Comparison of ENCODE assay signal across 1 cellular context in genomic region chr16:88651989-88652762, GRCh38.
TF ChIP-seq lines count a peak whose summit lies in the region.

No MANE protein-coding gene starts in this region.

TF ChIP-seq in IMR-90, 13 proteins besides CTCF, POLR2A, EP300 and RAD21:
- TF ChIP-seq MAFK (IDR thresholded peaks at IDR 0.05; ENCODE audit: low read depth, low read length): no peak
- TF ChIP-seq USF2 (IDR thresholded peaks at IDR 0.05; ENCODE audit: low read depth, low read length): no peak
- TF ChIP-seq BHLHE40 (IDR thresholded peaks at IDR 0.05; ENCODE audit: low read depth, low read length): no peak
- no peak for TF ChIP-seq FOS (IDR thresholded peaks at IDR 0.05; ENCODE audit: low read depth, low read length)
- TF ChIP-seq MXI1 (IDR thresholded peaks at IDR 0.05; ENCODE audit: borderline replicate concordance, low read depth, low read length): no peak
- no peak for TF ChIP-seq CHD1 (IDR thresholded peaks at IDR 0.05; ENCODE audit: low read depth, low read length)
- no peak for TF ChIP-seq RFX5 (IDR thresholded peaks at IDR 0.05; ENCODE audit: low read depth, low read length)
- no peak for TF ChIP-seq ELK1 (IDR thresholded peaks at IDR 0.05; ENCODE audit: borderline replicate concordance, low read depth, low read length)
- no peak for TF ChIP-seq CEBPB (IDR thresholded peaks at IDR 0.05; ENCODE audit: low read depth, low read length)
- no peak for TF ChIP-seq SMC3 (IDR thresholded peaks at IDR 0.05; ENCODE audit: low read depth, low read length)
- TF ChIP-seq RCOR1 (IDR thresholded peaks at IDR 0.05; ENCODE audit: insufficient replicate concordance, low read length): no peak
- no peak for TF ChIP-seq NFE2L2 (IDR thresholded peaks at IDR 0.05; ENCODE audit: low read depth, low read length)
- TF ChIP-seq MAZ (IDR thresholded peaks at IDR 0.05; ENCODE audit: borderline replicate concordance, low read depth, low read length): no peak
